1 cellular context compared by ENCODE assay signal in the genomic region with DNA sequence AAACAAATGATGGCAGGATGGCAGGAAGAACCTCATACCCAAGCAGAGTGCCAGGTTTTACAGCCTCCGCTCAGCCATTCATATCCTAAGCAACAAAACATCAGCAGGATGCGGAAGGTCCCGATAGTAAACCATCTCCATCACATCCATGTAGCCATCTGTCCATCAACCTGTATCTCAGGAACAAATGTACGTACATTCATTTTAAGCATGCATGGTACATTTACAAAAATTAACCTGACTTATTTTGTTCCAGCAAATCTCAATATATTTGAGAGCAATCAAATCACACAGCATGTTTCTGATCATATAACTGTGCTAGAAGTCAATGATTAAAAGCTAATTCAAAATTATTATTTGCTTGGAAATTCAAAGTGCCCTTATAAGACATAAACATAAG. TPM values are rescaled to one million over a fixed set of nuclear protein-coding genes. Genes with fewer than 3 reads are reported as not detected.
"Had no signal": no experiment of that assay in that cellular context is flagged by ENCODE, and none has a peak within 500 bp of the region (broad histone marks: within the 10 kb centered on the region; RNA-seq: fewer than 3 reads in every experiment).

Gene NPIPB2, minus strand, starts transcription at position 101 of the 400 bp plus-strand sequence. Its CDS starts 0 bp downstream, at position 101.

RNA-seq across cellular contexts. Expression of gene NPIPB2, which starts in this region (rescaled TPM):
- total RNA-seq: epithelial cell of proximal tubule had no signal
